In the genomic region with DNA sequence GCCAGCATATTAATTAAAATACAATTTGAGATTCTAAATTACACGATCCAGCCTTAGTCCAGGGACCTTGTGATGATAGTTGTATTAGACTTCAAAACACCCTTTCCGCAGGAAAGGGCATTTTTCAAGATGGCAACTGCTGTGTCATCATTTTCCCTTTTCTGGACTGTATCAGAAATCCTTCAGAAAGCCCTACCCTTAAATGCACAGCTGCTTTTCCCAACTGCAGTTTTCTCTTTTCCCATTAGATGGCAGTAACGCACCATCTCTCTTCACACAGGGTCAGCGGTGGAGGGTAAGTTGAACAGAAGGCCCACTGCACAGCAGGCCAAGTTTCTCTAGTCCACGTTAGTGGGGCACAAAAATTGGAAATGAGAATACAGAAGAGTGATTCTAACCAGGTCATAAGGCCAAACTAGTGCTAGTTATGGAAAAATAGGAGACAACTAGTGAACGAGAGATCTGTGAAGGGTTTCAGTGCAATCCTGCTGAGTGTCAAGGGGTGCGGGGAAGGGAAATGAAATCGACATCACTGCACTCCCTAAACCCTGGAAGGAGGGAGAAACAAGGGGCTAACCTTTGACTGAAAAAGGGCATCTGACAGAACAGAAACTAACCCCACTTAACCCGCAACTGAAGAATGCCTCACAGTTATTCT, we compare ENCODE assay signal across 8 cellular contexts. TPM values are rescaled to one million over a fixed set of nuclear protein-coding genes. Genes with fewer than 3 reads are reported as not detected.
DNase-seq lines count a peak whose midpoint lies in the region; ATAC-seq, FAIRE-seq and TF ChIP-seq lines count a peak whose summit lies in the region.

No MANE protein-coding gene starts in this region.

- no peak for TF ChIP-seq POLR2A in suprapubic skin (IDR thresholded peaks at IDR 0.05)

- ATAC-seq in naive B cell (ENCODE audit: low read depth in 2 of 2) = peak; percentile 74 to 75
- no peak for ATAC-seq in GM21529 (IDR thresholded peaks at IDR 0.05; ENCODE audit: unreplicated experiment)

- no peak overlapping the region for H3K4me3 ChIP-seq in epithelial cell of esophagus (ENCODE audit: low read length)
- H3K4me3 ChIP-seq in suprapubic skin = no peak overlapping the region

- no peak for FAIRE-seq in HTR-8/SVneo (lab: Jason Lieb, UNC)

- H3K27ac ChIP-seq in suprapubic skin = no peak overlapping the region

- peaks cover 3 to 6% (median 5%) of the 10 kb centered on the region in 3 donors for H3K27me3 Mint-ChIP-seq in naive B cell

- WGBS in suprapubic skin = 37% methylated on average over 9 of the region's 9 CpGs

- peak; percentile 93 for DNase-seq in DMS114 treated with DMSO at 0.1 percent for 48 hours (lab: John Stamatoyannopoulos, UW; ENCODE audit: unreplicated experiment)
- DNase-seq in HTR-8/SVneo (ENCODE audit: insufficient read length, low spot score) = peak; percentile 73
- DNase-seq in NOMO-1 (lab: John Stamatoyannopoulos, UW; ENCODE audit: unreplicated experiment in 2 of 2) = peak; percentile 54 to 65
- peak; percentile 79 for DNase-seq in activated CD8-positive, alpha-beta memory T cell treated with anti-CD3 and anti-CD28 coated beads for 24 hours
- peak; percentile 77 for DNase-seq in epithelial cell of esophagus (ENCODE audit: low read depth)
- peak; percentile 69 for DNase-seq in naive B cell
- peak in 1 of 2 donors; percentile 74 for DNase-seq in suprapubic skin (ENCODE audit: low spot score in 2 of 2)

- peaks cover 3% of the 10 kb centered on the region for H3K36me3 ChIP-seq in suprapubic skin

- H3K36me3 Mint-ChIP-seq in naive B cell = no peaks in the 10 kb centered on the region

- TF ChIP-seq EP300 in suprapubic skin (IDR thresholded peaks at IDR 0.05) = no peak

- peaks cover 16% of the 10 kb centered on the region for H3K4me1 ChIP-seq in suprapubic skin

- no peak overlapping the region for H3K4me3 Mint-ChIP-seq in naive B cell

- no peaks in the 10 kb centered on the region for H3K27me3 ChIP-seq in suprapubic skin

- TF ChIP-seq CTCF in epithelial cell of esophagus (IDR thresholded peaks at IDR 0.05; ENCODE audit: insufficient read depth, low read depth, low read length, missing control alignments) (peak; percentile 97), suprapubic skin (IDR thresholded peaks at IDR 0.05) (peak; percentile 91 to 96)

- H3K27ac Mint-ChIP-seq in naive B cell = no peak overlapping the region

- peaks cover 2 to 5% (median 4%) of the 10 kb centered on the region in 3 donors for H3K4me1 Mint-ChIP-seq in naive B cell

- no peaks in the 10 kb centered on the region for H3K9me3 Mint-ChIP-seq in naive B cell

- H3K9me3 ChIP-seq in suprapubic skin = no peaks in the 10 kb centered on the region

RNA-seq across cellular contexts. Expression of gene TDRD10, which starts 22.1 kb away (rescaled TPM):
- polyA plus RNA-seq in naive B cell (ENCODE audit: low read depth in 6 of 6) = not detected
- 1 to 10 TPM in 3 of 4 donors, under 1 TPM in 1; 0.72 to 2.6 (median 2.0) TPM for total RNA-seq in suprapubic skin

RNA-seq across cellular contexts. Expression of gene SHE, which starts 22.3 kb away (rescaled TPM):
- polyA plus RNA-seq in naive B cell (ENCODE audit: low read depth in 6 of 6) = not detected
- 1 to 10 TPM; 2.0 to 7.3 (median 4.8) TPM for total RNA-seq in suprapubic skin
